ENCODE assay signal across 1 cellular context in the genomic region with DNA sequence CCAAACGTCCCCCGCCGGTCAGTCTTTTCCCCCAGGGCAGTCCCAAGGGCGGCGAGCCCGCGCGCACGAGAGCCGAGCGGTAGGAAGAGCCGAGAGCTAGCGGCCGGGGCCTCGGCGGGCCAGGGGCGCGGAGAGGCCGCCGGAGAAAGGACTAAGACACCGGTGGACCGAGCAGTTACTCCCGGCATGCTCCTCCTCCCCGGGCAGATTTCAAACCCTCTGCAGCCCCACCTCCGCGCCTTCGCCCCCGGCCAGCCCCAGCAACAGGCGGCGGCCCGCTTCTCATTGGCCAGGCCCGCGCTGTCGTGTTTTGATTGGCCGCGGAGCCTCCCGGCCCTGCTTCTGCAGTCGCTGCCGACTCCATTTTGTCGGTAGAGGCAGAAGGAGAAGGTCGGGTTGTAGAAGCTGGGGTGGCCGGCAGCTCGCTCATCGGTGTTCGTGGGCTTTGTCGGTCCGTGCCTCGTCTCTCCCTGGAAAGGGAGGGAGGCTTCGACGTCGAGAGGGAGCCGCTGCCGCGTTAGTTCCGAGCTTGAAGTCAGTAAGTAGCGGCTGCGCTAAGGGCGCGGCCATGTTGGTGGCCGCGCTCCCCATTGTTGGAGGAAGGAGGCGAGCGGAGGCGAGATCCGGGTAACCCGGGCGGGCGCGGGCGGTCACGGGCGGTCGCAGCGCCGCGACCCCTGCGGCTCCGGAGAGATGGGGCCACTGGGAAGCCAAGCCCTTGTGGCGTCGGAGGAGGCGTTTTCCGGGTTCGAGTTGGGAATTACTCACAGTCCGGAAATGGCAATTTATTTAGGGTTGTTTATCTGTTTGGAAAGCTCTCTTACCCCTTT.
A peak's percentile ranks its signal among the peaks of the same experiment; 100 is the strongest.
TF ChIP-seq lines count a peak whose summit lies in the region.

A gene with protein sequence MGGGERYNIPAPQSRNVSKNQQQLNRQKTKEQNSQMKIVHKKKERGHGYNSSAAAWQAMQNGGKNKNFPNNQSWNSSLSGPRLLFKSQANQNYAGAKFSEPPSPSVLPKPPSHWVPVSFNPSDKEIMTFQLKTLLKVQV (plus strand): TSS at position 368 of the 830 bp plus-strand sequence. CDS start 1,630 bp downstream, outside the sequence.

TF ChIP-seq in K562, 482 proteins besides CTCF, POLR2A, EP300 and RAD21 (continued from another document and continues in another):
- TF ChIP-seq, protein P1, sequence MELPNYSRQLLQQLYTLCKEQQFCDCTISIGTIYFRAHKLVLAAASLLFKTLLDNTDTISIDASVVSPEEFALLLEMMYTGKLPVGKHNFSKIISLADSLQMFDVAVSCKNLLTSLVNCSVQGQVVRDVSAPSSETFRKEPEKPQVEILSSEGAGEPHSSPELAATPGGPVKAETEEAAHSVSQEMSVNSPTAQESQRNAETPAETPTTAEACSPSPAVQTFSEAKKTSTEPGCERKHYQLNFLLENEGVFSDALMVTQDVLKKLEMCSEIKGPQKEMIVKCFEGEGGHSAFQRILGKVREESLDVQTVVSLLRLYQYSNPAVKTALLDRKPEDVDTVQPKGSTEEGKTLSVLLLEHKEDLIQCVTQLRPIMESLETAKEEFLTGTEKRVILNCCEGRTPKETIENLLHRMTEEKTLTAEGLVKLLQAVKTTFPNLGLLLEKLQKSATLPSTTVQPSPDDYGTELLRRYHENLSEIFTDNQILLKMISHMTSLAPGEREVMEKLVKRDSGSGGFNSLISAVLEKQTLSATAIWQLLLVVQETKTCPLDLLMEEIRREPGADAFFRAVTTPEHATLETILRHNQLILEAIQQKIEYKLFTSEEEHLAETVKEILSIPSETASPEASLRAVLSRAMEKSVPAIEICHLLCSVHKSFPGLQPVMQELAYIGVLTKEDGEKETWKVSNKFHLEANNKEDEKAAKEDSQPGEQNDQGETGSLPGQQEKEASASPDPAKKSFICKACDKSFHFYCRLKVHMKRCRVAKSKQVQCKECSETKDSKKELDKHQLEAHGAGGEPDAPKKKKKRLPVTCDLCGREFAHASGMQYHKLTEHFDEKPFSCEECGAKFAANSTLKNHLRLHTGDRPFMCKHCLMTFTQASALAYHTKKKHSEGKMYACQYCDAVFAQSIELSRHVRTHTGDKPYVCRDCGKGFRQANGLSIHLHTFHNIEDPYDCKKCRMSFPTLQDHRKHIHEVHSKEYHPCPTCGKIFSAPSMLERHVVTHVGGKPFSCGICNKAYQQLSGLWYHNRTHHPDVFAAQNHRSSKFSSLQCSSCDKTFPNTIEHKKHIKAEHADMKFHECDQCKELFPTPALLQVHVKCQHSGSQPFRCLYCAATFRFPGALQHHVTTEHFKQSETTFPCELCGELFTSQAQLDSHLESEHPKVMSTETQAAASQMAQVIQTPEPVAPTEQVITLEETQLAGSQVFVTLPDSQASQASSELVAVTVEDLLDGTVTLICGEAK (IDR thresholded peaks at IDR 0.05) = no peak; the same call in 1 of the 2 replicates
- TF ChIP-seq, protein P1 (CRISPR knock-in tag; IDR thresholded peaks at IDR 0.05) = no peak
- TF ChIP-seq RBM17 (IDR thresholded peaks at IDR 0.05; ENCODE audit: borderline replicate concordance, low read depth, low read length) (no peak), ZBTB1 (CRISPR knock-in tag; IDR thresholded peaks at IDR 0.05; ENCODE audit: borderline replicate concordance, low read depth) (0 out of 2 replicates have a peak, but pooled peaks have one; percentile 0), RBM15 (IDR thresholded peaks at IDR 0.05; ENCODE audit: insufficient read depth, low read length) (no peak), PBX2 (CRISPR knock-in tag; IDR thresholded peaks at IDR 0.05; ENCODE audit: low read depth) (no peak), PBX2 (tag; conservative IDR thresholded peaks at IDR 0.05; ENCODE audit: low read depth) (no peak), TRIM28 (IDR thresholded peaks at IDR 0.05) (peak; percentile 49; the same call in 1 of the 2 replicates), ZNF717 (CRISPR knock-in tag; IDR thresholded peaks at IDR 0.05) (no peak), ZNF184 (CRISPR knock-in tag; IDR thresholded peaks at IDR 0.05) (no peak), KLF1 (tag; IDR thresholded peaks at IDR 0.05) (no peak), GTF2E2 (tag; IDR thresholded peaks at IDR 0.05) (peak; percentile 100), KAT7 (CRISPR knock-in tag; IDR thresholded peaks at IDR 0.05; ENCODE audit: borderline replicate concordance) (peak; percentile 31; the same call in 1 of the 2 replicates), NR3C1 (CRISPR knock-in tag; IDR thresholded peaks at IDR 0.05) (no peak), HMG20B (CRISPR knock-in tag; IDR thresholded peaks at IDR 0.05) (no peak; the same call in 1 of the 2 replicates), GTF2B (IDR thresholded peaks at IDR 0.05; ENCODE audit: extremely low read depth, insufficient read length) (peak; percentile 37), SPI1 (IDR thresholded peaks at IDR 0.05; ENCODE audit: borderline replicate concordance, low read depth, low read length) (no peak), XRCC3 (IDR thresholded peaks at IDR 0.05) (no peak), LEF1 (IDR thresholded peaks at IDR 0.05) (peak; percentile 20; the same call in 1 of the 2 replicates), ZBTB9 (CRISPR knock-in tag; IDR thresholded peaks at IDR 0.05) (peak; percentile 79), ARID2 (IDR thresholded peaks at IDR 0.05) (no peak; the same call in 1 of the 2 replicates)
- TF ChIP-seq, protein P2, sequence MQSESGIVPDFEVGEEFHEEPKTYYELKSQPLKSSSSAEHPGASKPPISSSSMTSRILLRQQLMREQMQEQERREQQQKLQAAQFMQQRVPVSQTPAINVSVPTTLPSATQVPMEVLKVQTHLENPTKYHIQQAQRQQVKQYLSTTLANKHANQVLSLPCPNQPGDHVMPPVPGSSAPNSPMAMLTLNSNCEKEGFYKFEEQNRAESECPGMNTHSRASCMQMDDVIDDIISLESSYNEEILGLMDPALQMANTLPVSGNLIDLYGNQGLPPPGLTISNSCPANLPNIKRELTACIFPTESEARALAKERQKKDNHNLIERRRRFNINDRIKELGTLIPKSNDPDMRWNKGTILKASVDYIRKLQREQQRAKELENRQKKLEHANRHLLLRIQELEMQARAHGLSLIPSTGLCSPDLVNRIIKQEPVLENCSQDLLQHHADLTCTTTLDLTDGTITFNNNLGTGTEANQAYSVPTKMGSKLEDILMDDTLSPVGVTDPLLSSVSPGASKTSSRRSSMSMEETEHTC (IDR thresholded peaks at IDR 0.05) = no peak; the same call in 1 of the 2 replicates
- TF ChIP-seq, protein P3, sequence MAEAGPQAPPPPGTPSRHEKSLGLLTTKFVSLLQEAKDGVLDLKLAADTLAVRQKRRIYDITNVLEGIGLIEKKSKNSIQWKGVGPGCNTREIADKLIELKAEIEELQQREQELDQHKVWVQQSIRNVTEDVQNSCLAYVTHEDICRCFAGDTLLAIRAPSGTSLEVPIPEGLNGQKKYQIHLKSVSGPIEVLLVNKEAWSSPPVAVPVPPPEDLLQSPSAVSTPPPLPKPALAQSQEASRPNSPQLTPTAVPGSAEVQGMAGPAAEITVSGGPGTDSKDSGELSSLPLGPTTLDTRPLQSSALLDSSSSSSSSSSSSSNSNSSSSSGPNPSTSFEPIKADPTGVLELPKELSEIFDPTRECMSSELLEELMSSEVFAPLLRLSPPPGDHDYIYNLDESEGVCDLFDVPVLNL (CRISPR knock-in tag; IDR thresholded peaks at IDR 0.05; ENCODE audit: low read depth) = peak; percentile 92
- TF ChIP-seq, protein P4, sequence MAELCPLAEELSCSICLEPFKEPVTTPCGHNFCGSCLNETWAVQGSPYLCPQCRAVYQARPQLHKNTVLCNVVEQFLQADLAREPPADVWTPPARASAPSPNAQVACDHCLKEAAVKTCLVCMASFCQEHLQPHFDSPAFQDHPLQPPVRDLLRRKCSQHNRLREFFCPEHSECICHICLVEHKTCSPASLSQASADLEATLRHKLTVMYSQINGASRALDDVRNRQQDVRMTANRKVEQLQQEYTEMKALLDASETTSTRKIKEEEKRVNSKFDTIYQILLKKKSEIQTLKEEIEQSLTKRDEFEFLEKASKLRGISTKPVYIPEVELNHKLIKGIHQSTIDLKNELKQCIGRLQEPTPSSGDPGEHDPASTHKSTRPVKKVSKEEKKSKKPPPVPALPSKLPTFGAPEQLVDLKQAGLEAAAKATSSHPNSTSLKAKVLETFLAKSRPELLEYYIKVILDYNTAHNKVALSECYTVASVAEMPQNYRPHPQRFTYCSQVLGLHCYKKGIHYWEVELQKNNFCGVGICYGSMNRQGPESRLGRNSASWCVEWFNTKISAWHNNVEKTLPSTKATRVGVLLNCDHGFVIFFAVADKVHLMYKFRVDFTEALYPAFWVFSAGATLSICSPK (IDR thresholded peaks at IDR 0.05; ENCODE audit: borderline replicate concordance) = no peak
- TF ChIP-seq, protein P5, sequence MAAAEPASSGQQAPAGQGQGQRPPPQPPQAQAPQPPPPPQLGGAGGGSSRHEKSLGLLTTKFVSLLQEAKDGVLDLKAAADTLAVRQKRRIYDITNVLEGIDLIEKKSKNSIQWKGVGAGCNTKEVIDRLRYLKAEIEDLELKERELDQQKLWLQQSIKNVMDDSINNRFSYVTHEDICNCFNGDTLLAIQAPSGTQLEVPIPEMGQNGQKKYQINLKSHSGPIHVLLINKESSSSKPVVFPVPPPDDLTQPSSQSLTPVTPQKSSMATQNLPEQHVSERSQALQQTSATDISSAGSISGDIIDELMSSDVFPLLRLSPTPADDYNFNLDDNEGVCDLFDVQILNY (CRISPR knock-in tag; IDR thresholded peaks at IDR 0.05) = peak; percentile 44; the same call in 1 of the 2 replicates
- TF ChIP-seq, protein P6, sequence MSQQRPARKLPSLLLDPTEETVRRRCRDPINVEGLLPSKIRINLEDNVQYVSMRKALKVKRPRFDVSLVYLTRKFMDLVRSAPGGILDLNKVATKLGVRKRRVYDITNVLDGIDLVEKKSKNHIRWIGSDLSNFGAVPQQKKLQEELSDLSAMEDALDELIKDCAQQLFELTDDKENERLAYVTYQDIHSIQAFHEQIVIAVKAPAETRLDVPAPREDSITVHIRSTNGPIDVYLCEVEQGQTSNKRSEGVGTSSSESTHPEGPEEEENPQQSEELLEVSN (IDR thresholded peaks at IDR 0.05; ENCODE audit: borderline replicate concordance in 1 of 2, extremely low read depth in 1 of 2, insufficient read depth in 1 of 2, insufficient read length in 1 of 2, low read depth in 1 of 2, low read length in 1 of 2, poor library complexity in 1 of 2, severe bottlenecking in 1 of 2) = peak; percentile 13 to 76
